In genomic region chr1:7326366-7326765, GRCh38 we compare ENCODE assay signal across 16 cellular contexts.
"Had no signal": no experiment of that assay in that cellular context is flagged by ENCODE, and none has a peak within 500 bp of the region (broad histone marks: within the 10 kb centered on the region; RNA-seq: fewer than 3 reads in every experiment).

No MANE protein-coding gene starts in this region.

- H3K36me3 ChIP-seq: colonic mucosa, ovary, uterus had no signal

- H3K36me3 Mint-ChIP-seq: natural killer cell, type B pancreatic cell had no signal

- H3K4me2 ChIP-seq: hepatocyte had no signal

- H3K4me1 ChIP-seq: colonic mucosa, uterus had no signal

- H3K9me3 ChIP-seq: colonic mucosa, ovary, uterus had no signal

- H3K27me3 Mint-ChIP-seq: type B pancreatic cell had no signal

- H3K9me3 Mint-ChIP-seq: natural killer cell had no signal

- DNase-seq: dermis blood vessel endothelial cell; foreskin melanocyte; left colon; natural killer cell; ovary; right cardiac atrium; small intestine; stimulated activated CD4-positive, alpha-beta T cell treated with anti-CD3 and anti-CD28 coated beads, Interleukin-2, amount 100 ng/mL, for 48 hours; stimulated activated naive CD4-positive, alpha-beta T cell treated with Interleukin-2 at 50 U/mL for 16 hours; uterus had no signal

- H3K4me3 Mint-ChIP-seq: mesothelial cell of epicardium, natural killer cell, neural crest cell, type B pancreatic cell had no signal

- H2AFZ ChIP-seq: hepatocyte had no signal

- H3K27me3 ChIP-seq: colonic mucosa, hepatocyte, ovary, uterus had no signal

- H3K27ac Mint-ChIP-seq: mesothelial cell of epicardium, natural killer cell, progenitor cell of endocrine pancreas, type B pancreatic cell had no signal

- H3K79me2 ChIP-seq: hepatocyte had no signal

- H3K4me3 ChIP-seq: colonic mucosa, hepatocyte, ovary, uterus had no signal

- ATAC-seq: left colon, natural killer cell, right cardiac atrium had no signal

- H3K4me1 Mint-ChIP-seq: mesothelial cell of epicardium, natural killer cell, neural crest cell had no signal

- H3K27ac ChIP-seq: colonic mucosa, hepatocyte, ovary, uterus had no signal
